ENCODE assay signal across 21 cellular contexts in the genomic region with DNA sequence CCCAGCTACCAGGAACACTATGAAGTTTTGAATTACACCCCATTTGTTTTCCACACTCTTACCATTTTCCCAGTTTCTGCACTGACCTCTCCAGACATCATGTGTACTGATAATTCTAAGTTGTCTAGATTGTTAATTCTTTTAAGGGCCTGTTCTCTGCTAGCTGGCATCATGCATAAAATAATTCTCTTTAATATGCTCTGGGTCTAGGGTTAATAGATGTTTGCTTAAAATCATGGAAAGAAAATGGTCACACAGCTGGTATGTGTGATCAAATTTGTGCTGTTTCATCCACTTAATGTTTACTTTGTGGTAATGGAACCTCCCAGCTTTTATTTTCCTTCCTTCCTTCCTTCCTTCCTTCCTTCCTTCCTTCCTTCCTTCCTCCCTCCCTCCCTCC.
"Had no signal": no experiment of that assay in that cellular context is flagged by ENCODE, and none has a peak within 500 bp of the region (broad histone marks: within the 10 kb centered on the region; RNA-seq: fewer than 3 reads in every experiment).

No MANE protein-coding gene starts in this region.

- ATAC-seq: effector memory CD8-positive, alpha-beta T cell; gastrocnemius medialis; heart right ventricle; lower lobe of right lung; psoas muscle; right lobe of liver; stimulated activated effector memory CD8-positive, alpha-beta T cell treated with anti-CD3 and anti-CD28 coated beads, Interleukin-12 subunit alpha, Interleukin-12 subunit beta, amount 100 ng/mL, for 72 hours; stimulated activated naive CD8-positive, alpha-beta T cell treated with anti-CD3 and anti-CD28 coated beads, Interleukin-15, amount 100 ng/mL, for 72 hours had no signal

- H3K27me3 Mint-ChIP-seq: effector memory CD8-positive, alpha-beta T cell; stimulated activated naive CD8-positive, alpha-beta T cell treated with anti-CD3 and anti-CD28 coated beads, Interleukin-15, amount 100 ng/mL, for 72 hours had no signal

- H3K4me1 ChIP-seq: lower lobe of right lung, testis, transverse colon had no signal

- H3K27me3 ChIP-seq: esophagus muscularis mucosa, gastrocnemius medialis, heart right ventricle, right lobe of liver, testis, transverse colon had no signal

- H3K27ac Mint-ChIP-seq: effector memory CD8-positive, alpha-beta T cell; nephron progenitor cell; stimulated activated effector memory CD8-positive, alpha-beta T cell treated with anti-CD3 and anti-CD28 coated beads, Interleukin-12 subunit alpha, Interleukin-12 subunit beta, amount 100 ng/mL, for 72 hours had no signal

- H3K27ac ChIP-seq: epithelial cell of prostate, esophagus muscularis mucosa, gastrocnemius medialis, heart right ventricle, left ventricle myocardium inferior, lower lobe of right lung, psoas muscle, right lobe of liver, testis, transverse colon had no signal

- H3K4me3 ChIP-seq: esophagus muscularis mucosa, gastrocnemius medialis, heart right ventricle, left ventricle myocardium inferior, lower lobe of right lung, psoas muscle, right lobe of liver, testis, transverse colon had no signal

- H3K9me3 Mint-ChIP-seq: effector memory CD8-positive, alpha-beta T cell; nephron progenitor cell; stimulated activated effector memory CD8-positive, alpha-beta T cell treated with anti-CD3 and anti-CD28 coated beads, Interleukin-12 subunit alpha, Interleukin-12 subunit beta, amount 100 ng/mL, for 72 hours; stimulated activated naive CD8-positive, alpha-beta T cell treated with anti-CD3 and anti-CD28 coated beads, Interleukin-15, amount 100 ng/mL, for 72 hours had no signal

- H3K4me1 Mint-ChIP-seq: stimulated activated effector memory CD8-positive, alpha-beta T cell treated with anti-CD3 and anti-CD28 coated beads, Interleukin-12 subunit alpha, Interleukin-12 subunit beta, amount 100 ng/mL, for 72 hours had no signal

- H3K9me3 ChIP-seq: esophagus muscularis mucosa, gastrocnemius medialis, heart right ventricle, left ventricle myocardium inferior, lower lobe of right lung, psoas muscle, right lobe of liver, testis, transverse colon had no signal

- H3K4me3 Mint-ChIP-seq: effector memory CD8-positive, alpha-beta T cell; nephron progenitor cell; stimulated activated effector memory CD8-positive, alpha-beta T cell treated with anti-CD3 and anti-CD28 coated beads, Interleukin-12 subunit alpha, Interleukin-12 subunit beta, amount 100 ng/mL, for 72 hours; stimulated activated naive CD8-positive, alpha-beta T cell treated with anti-CD3 and anti-CD28 coated beads, Interleukin-15, amount 100 ng/mL, for 72 hours had no signal

- DNase-seq: effector memory CD8-positive, alpha-beta T cell; gastrocnemius medialis; heart right ventricle; hypothalamus; islet precursor cell; left ventricle myocardium inferior; lower lobe of right lung; mesenchymal stem cell; midbrain; nephron progenitor cell; psoas muscle; retina; right lobe of liver; stimulated activated CD4-positive, alpha-beta T cell treated with anti-CD3 and anti-CD28 coated beads, Interleukin-4, amount 100 ng/mL, for 1 hour; stimulated activated CD8-positive, alpha-beta memory T cell treated with anti-CD3 and anti-CD28 coated beads, Interleukin-4, amount 100 ng/mL, for 48 hours; stimulated activated naive CD8-positive, alpha-beta T cell treated with anti-CD3 and anti-CD28 coated beads, Interleukin-15, amount 100 ng/mL, for 72 hours; testis; transverse colon had no signal
